ENCODE assay signal across 9 cellular contexts in the genomic region with DNA sequence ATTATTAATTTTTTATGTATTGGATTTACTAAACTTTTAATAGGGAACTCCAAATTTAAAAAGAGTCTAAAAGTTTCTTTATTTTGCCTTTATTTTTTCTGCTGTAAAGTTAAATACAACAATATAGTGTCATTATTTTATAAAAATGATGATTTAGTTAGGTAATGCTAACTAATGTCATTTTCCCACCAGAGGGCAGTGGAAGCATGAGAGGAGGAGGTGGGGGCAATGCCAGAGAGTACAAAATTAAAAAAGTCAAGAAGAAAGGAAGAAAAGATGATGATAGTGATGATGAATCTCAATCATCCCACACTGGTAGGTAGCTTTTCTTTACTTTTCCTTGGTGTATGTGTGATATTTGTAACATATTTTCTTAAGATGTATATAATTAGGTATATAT. TPM values are rescaled to one million over a fixed set of nuclear protein-coding genes. Genes with fewer than 3 reads are reported as not detected.
A peak's percentile ranks its signal among the peaks of the same experiment; 100 is the strongest.
DNase-seq lines count a peak whose midpoint lies in the region; ATAC-seq, FAIRE-seq and TF ChIP-seq lines count a peak whose summit lies in the region.
"Had no signal": no experiment of that assay in that cellular context is flagged by ENCODE, and none has a peak within 500 bp of the region (broad histone marks: within the 10 kb centered on the region; RNA-seq: fewer than 3 reads in every experiment).

No MANE protein-coding gene starts in this region.

- H3K56ac ChIP-seq in H1 (replicated peaks; ENCODE audit: insufficient read length, low read depth, low read length), result no peak overlapping the region

- H3K4me3 ChIP-seq in AG09309 (ENCODE audit: control insufficient read depth, low read depth, low read length) (no peak overlapping the region), H1 (ENCODE audit: extremely low read depth in 1 of 4, insufficient read depth in 2 of 4, low read depth in 3 of 4, low read length in 4 of 4) (no peak overlapping the region)

- H3K79me1 ChIP-seq in H1 (ENCODE audit: low read depth, low read length), result no peaks in the 10 kb centered on the region

- no peak overlapping the region for H3K9ac ChIP-seq in H1 (replicated peaks in 1 of 4; ENCODE audit: extremely low read depth in 1 of 4, low read depth in 3 of 4, low read length in 3 of 4)

- no peaks in the 10 kb centered on the region for H3K23me2 ChIP-seq in H1 (ENCODE audit: low read depth, low read length)

- H3K4ac ChIP-seq in H1 (replicated peaks; ENCODE audit: insufficient read length, low read depth, low read length), result no peak overlapping the region

- POLR2A ChIA-PET in H1 (lab: Charles Lee; ENCODE audit: partially characterized antibody), result no interaction called here

- no peak for FAIRE-seq in H1 (lab: Jason Lieb, UNC)

- no peak overlapping the region for H2BK120ac ChIP-seq in H1 (replicated peaks; ENCODE audit: low read depth, low read length)

- H2AFZ ChIP-seq in H1 (ENCODE audit: low read length), result no peak overlapping the region

- no peak for DNase-seq in AG09309 (ENCODE audit: low read depth)
- DNase-seq in NCI-H1436 (lab: John Stamatoyannopoulos, UW), result peak; percentile 22
- no peak for DNase-seq in H1 (ENCODE audit: low read depth in 1 of 2, low spot score in 2 of 2)
- no peak for DNase-seq in omental fat pad (ENCODE audit: low spot score)
- no peak for DNase-seq in HCEC 1CT
- no peak for DNase-seq in activated CD4-positive, alpha-beta T cell treated with anti-CD3 and anti-CD28 coated beads for 1 hour

- no peaks in the 10 kb centered on the region for H3K4me1 ChIP-seq in H1 (replicated peaks in 1 of 4; ENCODE audit: control insufficient read depth in 3 of 4, insufficient read depth in 4 of 4, low read length in 3 of 4)

- TF ChIP-seq POLR2A in H1 (IDR thresholded peaks at IDR 0.05; ENCODE audit: control extremely low read depth in 1 of 2, low read depth in 2 of 2, low read length in 2 of 2), result no peak

- peak; percentile 22 for TF ChIP-seq CTCF in AG09309 (IDR thresholded peaks at IDR 0.05; ENCODE audit: control insufficient read depth, insufficient read depth, low read depth, low read length, missing control alignments)
- peak in 2 of 3 experiments; percentile 32 to 45; a peak in 2 of 4 replicates for TF ChIP-seq CTCF in H1 (IDR thresholded peaks at IDR 0.05; ENCODE audit: control extremely low read depth in 1 of 3, insufficient read depth in 1 of 3, low read depth in 1 of 3, low read length in 3 of 3)
- TF ChIP-seq CTCF in omental fat pad (IDR thresholded peaks at IDR 0.05), result no peak

- no peak overlapping the region for H4K91ac ChIP-seq in H1 (replicated peaks; ENCODE audit: insufficient read length, low read length)

- peak; percentile 68 to 70 for TF ChIP-seq RAD21 in H1 (IDR thresholded peaks at IDR 0.05 in 1 of 2, conservative IDR thresholded peaks at IDR 0.05 in 1 of 2; ENCODE audit: low read depth in 2 of 2, low read length in 2 of 2)

- no peak overlapping the region for H3K27ac ChIP-seq in H1 (ENCODE audit: low read depth, low read length)

- H3K27me3 ChIP-seq in H1 (replicated peaks in 1 of 4; ENCODE audit: control insufficient read depth in 3 of 4, extremely low read depth in 1 of 4, insufficient read depth in 3 of 4, low read length in 3 of 4), result no peaks in the 10 kb centered on the region

- H4K20me1 ChIP-seq in H1 (replicated peaks in 1 of 2; ENCODE audit: control insufficient read depth in 1 of 2, insufficient read depth in 2 of 2, low read length in 2 of 2), result peaks cover 0 to 1% of the 10 kb centered on the region in 2 experiments

- no peak overlapping the region for H2BK20ac ChIP-seq in H1 (ENCODE audit: low read length)

- ATAC-seq in GM18867 (IDR thresholded peaks at IDR 0.05; ENCODE audit: unreplicated experiment), result peak; percentile 62
- no peak for ATAC-seq in GM19467 (IDR thresholded peaks at IDR 0.05; ENCODE audit: unreplicated experiment)
- ATAC-seq in omental fat pad (ENCODE audit: low FRiP score), result no peak
- ATAC-seq: activated T-helper 17 cell treated with anti-CD3 and anti-CD28 coated beads, Interleukin-2, amount 50 U/mL, for 72 hours had no signal

- H2BK5ac ChIP-seq in H1 (ENCODE audit: low read depth, low read length), result no peak overlapping the region

- H3K4me2 ChIP-seq in H1 (ENCODE audit: insufficient read depth in 1 of 2, low read depth in 2 of 2, low read length in 2 of 2), result no peak overlapping the region

- H3K18ac ChIP-seq in H1 (ENCODE audit: extremely low read depth, low read length), result no peak overlapping the region

- no peak overlapping the region for H2BK15ac ChIP-seq in H1 (ENCODE audit: low read length)

- no peak overlapping the region for H4K8ac ChIP-seq in H1 (ENCODE audit: extremely low read depth, insufficient read depth, low read length)

- H3K79me2 ChIP-seq in H1 (ENCODE audit: control insufficient read depth in 1 of 2, insufficient read depth in 2 of 2, low read length in 2 of 2), result no peaks in the 10 kb centered on the region

- H2BK12ac ChIP-seq in H1 (ENCODE audit: low read depth, low read length), result no peak overlapping the region

- H3K23ac ChIP-seq in H1 (ENCODE audit: insufficient read length), result no peak overlapping the region

- H3K36me3 ChIP-seq in H1 (ENCODE audit: control insufficient read depth in 2 of 4, insufficient read depth in 4 of 4, low read length in 3 of 4), result peaks cover 0 to 21% (median under 1%) of the 10 kb centered on the region in 4 experiments; a peak in 4 of 8 replicates

- CTCF ChIA-PET in H1 (lab: Charles Lee; ENCODE audit: partially characterized antibody), result interaction anchor here (0.9 to 1.3 kb wide), 2 partner anchors 173 to 534 kb away, joined by 3 read pairs; no protein-coding TSS in a partner anchor

- no peak for TF ChIP-seq EP300 in H1 (IDR thresholded peaks at IDR 0.05; ENCODE audit: borderline replicate concordance in 1 of 2, low read depth in 2 of 2, low read length in 2 of 2)

- no peak overlapping the region for H2AK5ac ChIP-seq in H1 (ENCODE audit: low read depth, low read length)

- H3K14ac ChIP-seq in H1 (ENCODE audit: insufficient read length), result no peak overlapping the region

- H3K9me3 ChIP-seq in H1 (ENCODE audit: insufficient read depth in 2 of 2, low read depth in 1 of 2, low read length in 1 of 2), result no peaks in the 10 kb centered on the region

- no peak overlapping the region for H4K5ac ChIP-seq in H1 (ENCODE audit: insufficient read length, low read depth, low read length)

TF ChIP-seq in H1, 55 proteins besides CTCF, POLR2A, EP300 and RAD21 (continues in another document):
- TF ChIP-seq BCL11A (IDR thresholded peaks at IDR 0.05; ENCODE audit: low read depth in 2 of 2, low read length in 2 of 2), result no peak
- TF ChIP-seq CREB1 (IDR thresholded peaks at IDR 0.05), result no peak
- TF ChIP-seq RXRA (IDR thresholded peaks at IDR 0.05; ENCODE audit: insufficient read depth, low read depth, low read length), result no peak
- no peak for TF ChIP-seq HDAC6 (IDR thresholded peaks at IDR 0.05; ENCODE audit: low read depth, low read length)
- TF ChIP-seq SP4 (IDR thresholded peaks at IDR 0.05; ENCODE audit: low read length), result no peak
- TF ChIP-seq HDAC2 (IDR thresholded peaks at IDR 0.05; ENCODE audit: borderline replicate concordance in 1 of 2, low read depth in 2 of 2, low read length in 2 of 2), result no peak
- TF ChIP-seq TEAD4 (IDR thresholded peaks at IDR 0.05; ENCODE audit: low read depth, low read length), result no peak
- TF ChIP-seq TAF7 (optimal IDR thresholded peaks at IDR 0.05; ENCODE audit: borderline replicate concordance, low read depth, low read length), result no peak
- TF ChIP-seq, protein P1, sequence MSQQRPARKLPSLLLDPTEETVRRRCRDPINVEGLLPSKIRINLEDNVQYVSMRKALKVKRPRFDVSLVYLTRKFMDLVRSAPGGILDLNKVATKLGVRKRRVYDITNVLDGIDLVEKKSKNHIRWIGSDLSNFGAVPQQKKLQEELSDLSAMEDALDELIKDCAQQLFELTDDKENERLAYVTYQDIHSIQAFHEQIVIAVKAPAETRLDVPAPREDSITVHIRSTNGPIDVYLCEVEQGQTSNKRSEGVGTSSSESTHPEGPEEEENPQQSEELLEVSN (IDR thresholded peaks at IDR 0.05), result no peak
- no peak for TF ChIP-seq TCF12 (IDR thresholded peaks at IDR 0.05; ENCODE audit: low read depth, low read length)
- no peak for TF ChIP-seq ZNF274 (IDR thresholded peaks at IDR 0.05; ENCODE audit: borderline replicate concordance, extremely low read depth, low read length)
- no peak for TF ChIP-seq FOSL1 (IDR thresholded peaks at IDR 0.05; ENCODE audit: insufficient read depth, low read depth, low read length)
- no peak for TF ChIP-seq CHD2 (IDR thresholded peaks at IDR 0.05; ENCODE audit: low read length)
- no peak for TF ChIP-seq BACH1 (IDR thresholded peaks at IDR 0.05; ENCODE audit: low read length)

RNA-seq across cellular contexts. Expression of a gene that starts 20.2 kb away (rescaled TPM):
- total RNA-seq in H1 (2021; fragmentation: NEBNext Ultra II Directional; extraction: Animal tissue kit (Norgen Biotek cat#: 25700)), result not detected in 2 replicates
- polyA plus RNA-seq in H1 (2011; rRNA removed), result not detected in 2 replicates
- not detected for polyA plus RNA-seq in H1 (2011; cell fraction: cytosol; rRNA removed)
- polyA plus RNA-seq in H1 (2011; cell fraction: nucleus; rRNA removed), result not detected
- polyA plus RNA-seq in H1 (2012, experiment 1 of 2), result not detected in 4 replicates
- polyA plus RNA-seq in H1 (2012, experiment 2 of 2), result not detected
- polyA plus RNA-seq in H1 (2013, experiment 1 of 2), result not detected
- not detected for polyA plus RNA-seq in H1 (2013, experiment 2 of 2)
- polyA minus RNA-seq in H1 (2011; rRNA and poly(A)+ RNA removed), result not detected in 2 replicates
- not detected for polyA minus RNA-seq in H1 (2011; cell fraction: cytosol; rRNA and poly(A)+ RNA removed)
- not detected for polyA minus RNA-seq in H1 (2011; cell fraction: nucleus; rRNA and poly(A)+ RNA removed)
- total RNA-seq in omental fat pad, result 10 to 100 TPM; 12.9 to 70.3 (median 23.4) TPM
- total RNA-seq: activated T-helper 17 cell treated with anti-CD3 and anti-CD28 coated beads, Interleukin-2, amount 50 U/mL, for 72 hours had no signal

RNA-seq across cellular contexts. Expression of a gene that starts 21.1 kb away (rescaled TPM):
- 10.0 and 10.2 TPM in 2 replicates for total RNA-seq in H1 (2021; fragmentation: NEBNext Ultra II Directional; extraction: Animal tissue kit (Norgen Biotek cat#: 25700))
- 1.4 and 2.2 TPM in 2 replicates for polyA plus RNA-seq in H1 (2011; rRNA removed)
- polyA plus RNA-seq in H1 (2011; cell fraction: cytosol; rRNA removed), result 3.5 TPM
- 3.2 TPM for polyA plus RNA-seq in H1 (2011; cell fraction: nucleus; rRNA removed)
- polyA plus RNA-seq in H1 (2012, experiment 1 of 2), result 4.9 to 8.8 TPM (median 5.9 TPM) in 4 replicates
- 0.37 TPM for polyA plus RNA-seq in H1 (2012, experiment 2 of 2)
- 17.8 TPM for polyA plus RNA-seq in H1 (2013, experiment 1 of 2)
- 19.5 TPM for polyA plus RNA-seq in H1 (2013, experiment 2 of 2)
- polyA minus RNA-seq in H1 (2011; rRNA and poly(A)+ RNA removed), result 3.1 and 4.7 TPM in 2 replicates
- 7.6 TPM for polyA minus RNA-seq in H1 (2011; cell fraction: cytosol; rRNA and poly(A)+ RNA removed)
- 6.9 TPM for polyA minus RNA-seq in H1 (2011; cell fraction: nucleus; rRNA and poly(A)+ RNA removed)
- 10 to 100 TPM; 13.5 to 24.7 (median 20.0) TPM for total RNA-seq in omental fat pad

Comparison
In these comparisons a context has a peak if more than half of its experiments do, and no peak if none do; other contexts are left out.
1. CTCF ChIP-seq: peak in AG09309 (single experiment) and H1 (2 of 3); none in omental fat pad (0 of 3).
2. RNA of a gene that starts 20.2 kb away (total RNA-seq): 12.9 to 70.3 TPM in omental fat pad; not detected in H1; every median in the first group is over 10 times any median in the second.